Comparison of ENCODE assay signal across 1 cellular context in genomic region chr5:37490411-37490810, GRCh38.
TF ChIP-seq lines count a peak whose summit lies in the region.

No MANE protein-coding gene starts in this region.

TF ChIP-seq in SK-N-SH, 30 proteins besides CTCF, POLR2A, EP300 and RAD21 (continued from another document):
- TF ChIP-seq RXRA (IDR thresholded peaks at IDR 0.05; ENCODE audit: borderline replicate concordance, low read depth) (no peak), USF1 (IDR thresholded peaks at IDR 0.05; ENCODE audit: borderline replicate concordance, low read depth) (no peak), TEAD4 (IDR thresholded peaks at IDR 0.05; ENCODE audit: borderline replicate concordance, insufficient read depth) (no peak), NRF1 (IDR thresholded peaks at IDR 0.05; ENCODE audit: low read depth, low read length) (no peak), ELF1 (IDR thresholded peaks at IDR 0.05) (no peak), SMC3 (IDR thresholded peaks at IDR 0.05; ENCODE audit: low read depth, low read length) (no peak), NFIC (IDR thresholded peaks at IDR 0.05; ENCODE audit: borderline replicate concordance) (no peak), PBX3 (IDR thresholded peaks at IDR 0.05) (no peak), MEF2A (IDR thresholded peaks at IDR 0.05; ENCODE audit: borderline replicate concordance, low read depth) (no peak)
